ENCODE assay signal across 1 cellular context in the genomic region with DNA sequence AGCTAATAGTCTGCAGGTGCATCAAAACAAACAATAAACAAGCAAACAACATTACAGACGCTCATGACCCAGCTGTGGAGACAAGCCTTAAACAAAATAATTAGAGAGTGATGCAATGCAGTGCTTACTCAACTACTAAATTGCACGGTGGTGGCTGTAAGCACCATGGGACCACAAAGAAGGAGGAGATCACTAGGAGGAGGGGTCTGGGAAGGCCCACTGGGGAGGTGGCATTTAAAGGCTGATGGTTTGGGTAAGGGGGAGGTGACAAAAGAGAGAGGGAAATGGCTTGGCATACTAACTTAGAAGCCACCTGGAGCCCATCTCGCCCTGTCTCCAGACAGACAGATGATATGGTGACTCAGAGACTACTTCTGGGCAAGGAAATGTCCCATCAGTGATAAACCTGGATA.
TF ChIP-seq lines count a peak whose summit lies in the region.

No MANE protein-coding gene starts in this region.

TF ChIP-seq in HEK293, 187 proteins besides CTCF, POLR2A, EP300 and RAD21 (continued from another document):
- TF ChIP-seq, protein P1, sequence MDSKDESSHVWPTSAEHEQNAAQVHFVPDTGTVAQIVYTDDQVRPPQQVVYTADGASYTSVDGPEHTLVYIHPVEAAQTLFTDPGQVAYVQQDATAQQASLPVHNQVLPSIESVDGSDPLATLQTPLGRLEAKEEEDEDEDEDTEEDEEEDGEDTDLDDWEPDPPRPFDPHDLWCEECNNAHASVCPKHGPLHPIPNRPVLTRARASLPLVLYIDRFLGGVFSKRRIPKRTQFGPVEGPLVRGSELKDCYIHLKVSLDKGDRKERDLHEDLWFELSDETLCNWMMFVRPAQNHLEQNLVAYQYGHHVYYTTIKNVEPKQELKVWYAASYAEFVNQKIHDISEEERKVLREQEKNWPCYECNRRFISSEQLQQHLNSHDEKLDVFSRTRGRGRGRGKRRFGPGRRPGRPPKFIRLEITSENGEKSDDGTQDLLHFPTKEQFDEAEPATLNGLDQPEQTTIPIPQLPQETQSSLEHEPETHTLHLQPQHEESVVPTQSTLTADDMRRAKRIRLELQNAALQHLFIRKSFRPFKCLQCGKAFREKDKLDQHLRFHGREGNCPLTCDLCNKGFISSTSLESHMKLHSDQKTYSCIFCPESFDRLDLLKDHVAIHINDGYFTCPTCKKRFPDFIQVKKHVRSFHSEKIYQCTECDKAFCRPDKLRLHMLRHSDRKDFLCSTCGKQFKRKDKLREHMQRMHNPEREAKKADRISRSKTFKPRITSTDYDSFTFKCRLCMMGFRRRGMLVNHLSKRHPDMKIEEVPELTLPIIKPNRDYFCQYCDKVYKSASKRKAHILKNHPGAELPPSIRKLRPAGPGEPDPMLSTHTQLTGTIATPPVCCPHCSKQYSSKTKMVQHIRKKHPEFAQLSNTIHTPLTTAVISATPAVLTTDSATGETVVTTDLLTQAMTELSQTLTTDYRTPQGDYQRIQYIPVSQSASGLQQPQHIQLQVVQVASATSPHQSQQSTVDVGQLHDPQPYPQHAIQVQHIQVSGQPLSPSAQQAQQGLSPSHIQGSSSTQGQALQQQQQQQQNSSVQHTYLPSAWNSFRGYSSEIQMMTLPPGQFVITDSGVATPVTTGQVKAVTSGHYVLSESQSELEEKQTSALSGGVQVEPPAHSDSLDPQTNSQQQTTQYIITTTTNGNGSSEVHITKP (tag by site-specific recombination; IDR thresholded peaks at IDR 0.05) = peak; percentile 78
- TF ChIP-seq, protein P2, sequence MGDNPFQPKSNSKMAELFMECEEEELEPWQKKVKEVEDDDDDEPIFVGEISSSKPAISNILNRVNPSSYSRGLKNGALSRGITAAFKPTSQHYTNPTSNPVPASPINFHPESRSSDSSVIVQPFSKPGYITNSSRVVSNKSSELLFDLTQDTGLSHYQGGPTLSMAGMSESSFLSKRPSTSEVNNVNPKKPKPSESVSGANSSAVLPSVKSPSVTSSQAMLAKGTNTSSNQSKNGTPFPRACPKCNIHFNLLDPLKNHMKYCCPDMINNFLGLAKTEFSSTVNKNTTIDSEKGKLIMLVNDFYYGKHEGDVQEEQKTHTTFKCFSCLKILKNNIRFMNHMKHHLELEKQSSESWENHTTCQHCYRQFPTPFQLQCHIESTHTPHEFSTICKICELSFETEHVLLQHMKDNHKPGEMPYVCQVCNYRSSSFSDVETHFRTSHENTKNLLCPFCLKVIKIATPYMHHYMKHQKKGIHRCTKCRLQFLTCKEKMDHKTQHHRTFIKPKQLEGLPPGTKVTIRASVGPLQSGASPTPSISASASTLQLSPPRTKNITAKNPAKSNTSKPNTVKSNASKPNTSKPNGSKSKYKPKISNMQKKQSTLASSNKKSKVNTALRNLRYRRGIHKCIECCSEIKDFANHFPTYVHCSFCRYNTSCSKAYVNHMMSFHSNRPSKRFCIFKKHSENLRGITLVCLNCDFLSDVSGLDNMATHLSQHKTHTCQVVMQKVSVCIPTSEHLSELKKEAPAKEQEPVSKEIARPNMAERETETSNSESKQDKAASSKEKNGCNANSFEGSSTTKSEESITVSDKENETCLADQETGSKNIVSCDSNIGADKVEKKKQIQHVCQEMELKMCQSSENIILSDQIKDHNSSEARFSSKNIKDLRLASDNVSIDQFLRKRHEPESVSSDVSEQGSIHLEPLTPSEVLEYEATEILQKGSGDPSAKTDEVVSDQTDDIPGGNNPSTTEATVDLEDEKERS (tag by site-specific recombination; IDR thresholded peaks at IDR 0.05) = no peak
- TF ChIP-seq ZNF366 (tag by site-specific recombination; conservative IDR thresholded peaks at IDR 0.05) (peak; percentile 34), ZNF23 (tag by site-specific recombination; IDR thresholded peaks at IDR 0.05; ENCODE audit: borderline replicate concordance) (no peak), GLIS2 (tag by site-specific recombination; IDR thresholded peaks at IDR 0.05) (peak; percentile 35; the same call in 1 of the 2 replicates), SP7 (tag by site-specific recombination; IDR thresholded peaks at IDR 0.05) (peak; percentile 88), ZNF600 (tag by site-specific recombination; IDR thresholded peaks at IDR 0.05) (no peak), ZNF501 (tag by site-specific recombination; IDR thresholded peaks at IDR 0.05) (no peak), SP3 (tag by site-specific recombination; IDR thresholded peaks at IDR 0.05) (peak; percentile 60), ZFP69B (tag by site-specific recombination; IDR thresholded peaks at IDR 0.05) (no peak; the same call in 1 of the 2 replicates), ZNF2 (tag by site-specific recombination; IDR thresholded peaks at IDR 0.05) (0 out of 2 replicates have a peak, but pooled peaks have one; percentile 42), ZEB2 (tag by site-specific recombination; IDR thresholded peaks at IDR 0.05) (peak; percentile 82), ZNF670 (tag by site-specific recombination; IDR thresholded peaks at IDR 0.05; ENCODE audit: low read depth) (no peak), ZNF596 (tag by site-specific recombination; IDR thresholded peaks at IDR 0.05) (no peak), IKZF3 (tag by site-specific recombination; IDR thresholded peaks at IDR 0.05) (no peak), ZNF202 (tag by site-specific recombination; IDR thresholded peaks at IDR 0.05; ENCODE audit: borderline replicate concordance) (no peak)
- TF ChIP-seq, protein P3, sequence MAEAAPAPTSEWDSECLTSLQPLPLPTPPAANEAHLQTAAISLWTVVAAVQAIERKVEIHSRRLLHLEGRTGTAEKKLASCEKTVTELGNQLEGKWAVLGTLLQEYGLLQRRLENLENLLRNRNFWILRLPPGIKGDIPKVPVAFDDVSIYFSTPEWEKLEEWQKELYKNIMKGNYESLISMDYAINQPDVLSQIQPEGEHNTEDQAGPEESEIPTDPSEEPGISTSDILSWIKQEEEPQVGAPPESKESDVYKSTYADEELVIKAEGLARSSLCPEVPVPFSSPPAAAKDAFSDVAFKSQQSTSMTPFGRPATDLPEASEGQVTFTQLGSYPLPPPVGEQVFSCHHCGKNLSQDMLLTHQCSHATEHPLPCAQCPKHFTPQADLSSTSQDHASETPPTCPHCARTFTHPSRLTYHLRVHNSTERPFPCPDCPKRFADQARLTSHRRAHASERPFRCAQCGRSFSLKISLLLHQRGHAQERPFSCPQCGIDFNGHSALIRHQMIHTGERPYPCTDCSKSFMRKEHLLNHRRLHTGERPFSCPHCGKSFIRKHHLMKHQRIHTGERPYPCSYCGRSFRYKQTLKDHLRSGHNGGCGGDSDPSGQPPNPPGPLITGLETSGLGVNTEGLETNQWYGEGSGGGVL (tag by site-specific recombination; IDR thresholded peaks at IDR 0.05) = peak; percentile 60; the same call in 1 of the 2 replicates
- TF ChIP-seq, protein P4, sequence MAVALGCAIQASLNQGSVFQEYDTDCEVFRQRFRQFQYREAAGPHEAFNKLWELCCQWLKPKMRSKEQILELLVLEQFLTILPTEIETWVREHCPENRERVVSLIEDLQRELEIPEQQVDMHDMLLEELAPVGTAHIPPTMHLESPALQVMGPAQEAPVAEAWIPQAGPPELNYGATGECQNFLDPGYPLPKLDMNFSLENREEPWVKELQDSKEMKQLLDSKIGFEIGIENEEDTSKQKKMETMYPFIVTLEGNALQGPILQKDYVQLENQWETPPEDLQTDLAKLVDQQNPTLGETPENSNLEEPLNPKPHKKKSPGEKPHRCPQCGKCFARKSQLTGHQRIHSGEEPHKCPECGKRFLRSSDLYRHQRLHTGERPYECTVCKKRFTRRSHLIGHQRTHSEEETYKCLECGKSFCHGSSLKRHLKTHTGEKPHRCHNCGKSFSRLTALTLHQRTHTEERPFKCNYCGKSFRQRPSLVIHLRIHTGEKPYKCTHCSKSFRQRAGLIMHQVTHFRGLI (tag by site-specific recombination; IDR thresholded peaks at IDR 0.05) = no peak
- TF ChIP-seq, protein P5, sequence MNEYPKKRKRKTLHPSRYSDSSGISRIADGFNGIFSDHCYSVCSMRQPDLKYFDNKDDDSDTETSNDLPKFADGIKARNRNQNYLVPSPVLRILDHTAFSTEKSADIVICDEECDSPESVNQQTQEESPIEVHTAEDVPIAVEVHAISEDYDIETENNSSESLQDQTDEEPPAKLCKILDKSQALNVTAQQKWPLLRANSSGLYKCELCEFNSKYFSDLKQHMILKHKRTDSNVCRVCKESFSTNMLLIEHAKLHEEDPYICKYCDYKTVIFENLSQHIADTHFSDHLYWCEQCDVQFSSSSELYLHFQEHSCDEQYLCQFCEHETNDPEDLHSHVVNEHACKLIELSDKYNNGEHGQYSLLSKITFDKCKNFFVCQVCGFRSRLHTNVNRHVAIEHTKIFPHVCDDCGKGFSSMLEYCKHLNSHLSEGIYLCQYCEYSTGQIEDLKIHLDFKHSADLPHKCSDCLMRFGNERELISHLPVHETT (tag by site-specific recombination; IDR thresholded peaks at IDR 0.05) = peak; percentile 46; the same call in 1 of the 2 replicates
- TF ChIP-seq, protein P6, sequence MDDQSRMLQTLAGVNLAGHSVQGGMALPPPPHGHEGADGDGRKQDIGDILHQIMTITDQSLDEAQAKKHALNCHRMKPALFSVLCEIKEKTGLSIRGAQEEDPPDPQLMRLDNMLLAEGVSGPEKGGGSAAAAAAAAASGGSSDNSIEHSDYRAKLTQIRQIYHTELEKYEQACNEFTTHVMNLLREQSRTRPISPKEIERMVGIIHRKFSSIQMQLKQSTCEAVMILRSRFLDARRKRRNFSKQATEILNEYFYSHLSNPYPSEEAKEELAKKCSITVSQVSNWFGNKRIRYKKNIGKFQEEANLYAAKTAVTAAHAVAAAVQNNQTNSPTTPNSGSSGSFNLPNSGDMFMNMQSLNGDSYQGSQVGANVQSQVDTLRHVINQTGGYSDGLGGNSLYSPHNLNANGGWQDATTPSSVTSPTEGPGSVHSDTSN (CRISPR knock-in tag; IDR thresholded peaks at IDR 0.05) = no peak
- TF ChIP-seq, protein P7, sequence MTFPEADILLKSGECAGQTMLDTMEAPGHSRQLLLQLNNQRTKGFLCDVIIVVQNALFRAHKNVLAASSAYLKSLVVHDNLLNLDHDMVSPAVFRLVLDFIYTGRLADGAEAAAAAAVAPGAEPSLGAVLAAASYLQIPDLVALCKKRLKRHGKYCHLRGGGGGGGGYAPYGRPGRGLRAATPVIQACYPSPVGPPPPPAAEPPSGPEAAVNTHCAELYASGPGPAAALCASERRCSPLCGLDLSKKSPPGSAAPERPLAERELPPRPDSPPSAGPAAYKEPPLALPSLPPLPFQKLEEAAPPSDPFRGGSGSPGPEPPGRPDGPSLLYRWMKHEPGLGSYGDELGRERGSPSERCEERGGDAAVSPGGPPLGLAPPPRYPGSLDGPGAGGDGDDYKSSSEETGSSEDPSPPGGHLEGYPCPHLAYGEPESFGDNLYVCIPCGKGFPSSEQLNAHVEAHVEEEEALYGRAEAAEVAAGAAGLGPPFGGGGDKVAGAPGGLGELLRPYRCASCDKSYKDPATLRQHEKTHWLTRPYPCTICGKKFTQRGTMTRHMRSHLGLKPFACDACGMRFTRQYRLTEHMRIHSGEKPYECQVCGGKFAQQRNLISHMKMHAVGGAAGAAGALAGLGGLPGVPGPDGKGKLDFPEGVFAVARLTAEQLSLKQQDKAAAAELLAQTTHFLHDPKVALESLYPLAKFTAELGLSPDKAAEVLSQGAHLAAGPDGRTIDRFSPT (tag by site-specific recombination; IDR thresholded peaks at IDR 0.05) = 0 out of 2 replicates have a peak, but pooled peaks have one; percentile 13
- TF ChIP-seq, protein P8, sequence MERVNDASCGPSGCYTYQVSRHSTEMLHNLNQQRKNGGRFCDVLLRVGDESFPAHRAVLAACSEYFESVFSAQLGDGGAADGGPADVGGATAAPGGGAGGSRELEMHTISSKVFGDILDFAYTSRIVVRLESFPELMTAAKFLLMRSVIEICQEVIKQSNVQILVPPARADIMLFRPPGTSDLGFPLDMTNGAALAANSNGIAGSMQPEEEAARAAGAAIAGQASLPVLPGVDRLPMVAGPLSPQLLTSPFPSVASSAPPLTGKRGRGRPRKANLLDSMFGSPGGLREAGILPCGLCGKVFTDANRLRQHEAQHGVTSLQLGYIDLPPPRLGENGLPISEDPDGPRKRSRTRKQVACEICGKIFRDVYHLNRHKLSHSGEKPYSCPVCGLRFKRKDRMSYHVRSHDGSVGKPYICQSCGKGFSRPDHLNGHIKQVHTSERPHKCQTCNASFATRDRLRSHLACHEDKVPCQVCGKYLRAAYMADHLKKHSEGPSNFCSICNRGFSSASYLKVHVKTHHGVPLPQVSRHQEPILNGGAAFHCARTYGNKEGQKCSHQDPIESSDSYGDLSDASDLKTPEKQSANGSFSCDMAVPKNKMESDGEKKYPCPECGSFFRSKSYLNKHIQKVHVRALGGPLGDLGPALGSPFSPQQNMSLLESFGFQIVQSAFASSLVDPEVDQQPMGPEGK (tag by site-specific recombination; IDR thresholded peaks at IDR 0.05) = peak; percentile 49; the same call in 1 of the 2 replicates
